ENCODE assay signal across 27 cellular contexts in genomic region chrX:41522071-41522470, GRCh38.
A peak's percentile ranks its signal among the peaks of the same experiment; 100 is the strongest.
DNase-seq lines count a peak whose midpoint lies in the region; FAIRE-seq and TF ChIP-seq lines count a peak whose summit lies in the region.
"Had no signal": no experiment of that assay in that cellular context is flagged by ENCODE, and none has a peak within 500 bp of the region (broad histone marks: within the 10 kb centered on the region; RNA-seq: fewer than 3 reads in every experiment).

No MANE protein-coding gene starts in this region.

- no peak for FAIRE-seq in bronchial epithelial cell (lab: Jason Lieb, UNC)
- FAIRE-seq: H54 had no signal

- no peak for TF ChIP-seq CTCF in bronchial epithelial cell (IDR thresholded peaks at IDR 0.05; ENCODE audit: insufficient read depth, low read length, severe bottlenecking)

- peak overlapping the region; percentile 30 for H3K27ac ChIP-seq in layer of hippocampus (ENCODE audit: low read depth, low read length)
- H3K27ac ChIP-seq: 22Rv1, heart right ventricle, RWPE1, thoracic aorta had no signal

- no peak overlapping the region for H3K4me3 ChIP-seq in bronchial epithelial cell (ENCODE audit: low read depth, low read length)
- H3K4me3 ChIP-seq in MG63, result no peak overlapping the region
- H3K4me3 ChIP-seq: heart right ventricle, thoracic aorta, uterus had no signal

- no peaks in the 10 kb centered on the region for H3K27me3 ChIP-seq in bronchial epithelial cell (ENCODE audit: control insufficient read depth, insufficient read depth, low read length)
- H3K27me3 ChIP-seq in layer of hippocampus (ENCODE audit: control insufficient read depth, insufficient read depth, low read length), result no peaks in the 10 kb centered on the region
- H3K27me3 ChIP-seq in MG63, result no peaks in the 10 kb centered on the region
- H3K27me3 ChIP-seq: uterus had no signal

- no peaks in the 10 kb centered on the region for H3K9me3 ChIP-seq in MG63
- H3K9me3 ChIP-seq: heart right ventricle, thoracic aorta, uterus had no signal

- DNase-seq in NCI-H2227 (lab: John Stamatoyannopoulos, UW; ENCODE audit: unreplicated experiment) (peak; percentile 15), NCI-H2227 treated with DMSO at 0.1 percent for 48 hours (lab: John Stamatoyannopoulos, UW) (no peak), bronchial epithelial cell (ENCODE audit: low read depth) (peak; percentile 29), superior temporal gyrus (ENCODE audit: extremely low spot score) (peak; percentile 66), dedifferentiated amniotic fluid mesenchymal stem cell (ENCODE audit: extremely low spot score) (no peak), MG63 (no peak), NOMO-1 treated with dmso at 0.1 percent for 144 hours (lab: John Stamatoyannopoulos, UW; ENCODE audit: unreplicated experiment) (no peak)
- DNase-seq: activated CD4-positive, CD25-positive, alpha-beta regulatory T cell; activated CD8-positive, alpha-beta T cell treated with anti-CD3 and anti-CD28 coated beads for 36 hours; activated effector memory CD4-positive, alpha-beta T cell treated with Interleukin-2 at 50 U/mL for 16 hours; activated naive CD8-positive, alpha-beta T cell treated with anti-CD3 and anti-CD28 coated beads for 36 hours; activated T-cell treated with anti-CD3 and anti-CD28 coated beads for 4 hours; DMS 273 treated with DMSO at 0.1 percent for 48 hours; IMR-90; mesenchymal stem cell; NCI-H1105; NCI-H2029; NCI-H748 treated with DMSO at 0.1 percent for 48 hours; stimulated activated naive CD4-positive, alpha-beta T cell; T-helper 1 cell; uterus had no signal

- H3K36me3 ChIP-seq in bronchial epithelial cell (ENCODE audit: control insufficient read depth, insufficient read depth, low read length), result no peaks in the 10 kb centered on the region
- no peaks in the 10 kb centered on the region for H3K36me3 ChIP-seq in MG63
- H3K36me3 ChIP-seq: thoracic aorta, uterus had no signal

Comparison
In these comparisons a context has a peak if more than half of its experiments do, and no peak if none do; other contexts are left out.
1. DNase-seq: peak in NCI-H2227 (single experiment), bronchial epithelial cell (single experiment) and superior temporal gyrus (single experiment); none in NCI-H2227 treated with DMSO at 0.1 percent for 48 hours (single experiment), dedifferentiated amniotic fluid mesenchymal stem cell (single experiment), MG63 (single experiment) and NOMO-1 treated with dmso at 0.1 percent for 144 hours (single experiment).